Comparison of ENCODE assay signal across 11 cellular contexts in genomic region chr6:134422426-134423231, GRCh38.
A peak's percentile ranks its signal among the peaks of the same experiment; 100 is the strongest.
DNase-seq lines count a peak whose midpoint lies in the region; ATAC-seq and TF ChIP-seq lines count a peak whose summit lies in the region.
"Had no signal": no experiment of that assay in that cellular context is flagged by ENCODE, and none has a peak within 500 bp of the region (broad histone marks: within the 10 kb centered on the region; RNA-seq: fewer than 3 reads in every experiment).

No MANE protein-coding gene starts in this region.

- 85 to 87% methylated on average over 6 of the region's 6 CpGs for WGBS in tibial nerve, 2 donors

- no peaks in the 10 kb centered on the region for H3K9me3 ChIP-seq in tibial nerve

- TF ChIP-seq EP300 in tibial nerve (IDR thresholded peaks at IDR 0.05), result no peak

- TF ChIP-seq CTCF in GM12865 (IDR thresholded peaks at IDR 0.05; ENCODE audit: insufficient read depth, low read depth, low read length, missing control alignments), result no peak
- no peak for TF ChIP-seq CTCF in tibial nerve (IDR thresholded peaks at IDR 0.05)

- intact Hi-C loops in posterior cingulate gyrus (cut with DNase I), result no loop called here

- H3K27me3 ChIP-seq in tibial nerve, result no peaks in the 10 kb centered on the region

- DNase-seq in GM12865 (ENCODE audit: low read depth) (peak; percentile 24), NOMO-1 treated with dmso at 0.1 percent for 144 hours (lab: John Stamatoyannopoulos, UW; ENCODE audit: unreplicated experiment) (peak; percentile 79), epidermal melanocyte (ENCODE audit: insufficient read length, low spot score) (peak; percentile 51), pulmonary artery endothelial cell (ENCODE audit: low read depth, low spot score) (peak; percentile 80), posterior cingulate gyrus (no peak), nucleus accumbens (lab: John Stamatoyannopoulos, UW) (no peak), tibial nerve (ENCODE audit: low spot score in 2 of 2) (no peak)
- DNase-seq: H7, NCI-H1105 treated with DMSO at 0.1 percent for 48 hours, T-helper 17 cell had no signal

- TF ChIP-seq POLR2A in tibial nerve (IDR thresholded peaks at IDR 0.05), result no peak

- peaks cover 0 to 4% (median 0%) of the 10 kb centered on the region in 4 donors for H3K4me1 ChIP-seq in tibial nerve

- no peak for ATAC-seq in HG03097 (IDR thresholded peaks at IDR 0.05; ENCODE audit: low FRiP score, unreplicated experiment)
- ATAC-seq: T-helper 17 cell had no signal

- H3K27ac ChIP-seq in tibial nerve, result no peak overlapping the region

- H3K4me3 ChIP-seq in GM12865 (ENCODE audit: low read depth, low read length), result no peak overlapping the region
- no peak overlapping the region for H3K4me3 ChIP-seq in tibial nerve

- no peaks in the 10 kb centered on the region for H3K36me3 ChIP-seq in tibial nerve

Comparison
In these comparisons a context has a peak if more than half of its experiments do, and no peak if none do; other contexts are left out.
1. DNase-seq: peak in GM12865 (single experiment), NOMO-1 treated with dmso at 0.1 percent for 144 hours (single experiment), epidermal melanocyte (single experiment) and pulmonary artery endothelial cell (single experiment); none in posterior cingulate gyrus (0 of 10), nucleus accumbens (0 of 56) and tibial nerve (0 of 2).